Comparison of ENCODE assay signal across 1 cellular context in genomic region chr10:33801705-33802104, GRCh38.
TF ChIP-seq lines count a peak whose summit lies in the region.

No MANE protein-coding gene starts in this region.

TF ChIP-seq in HCT116, 20 proteins besides CTCF, POLR2A, EP300 and RAD21 (continued from another document):
- TF ChIP-seq REST (IDR thresholded peaks at IDR 0.05; ENCODE audit: low read depth) (no peak), ZFX (IDR thresholded peaks at IDR 0.05) (no peak), EZH2 (IDR thresholded peaks at IDR 0.05) (no peak), FOSL1 (IDR thresholded peaks at IDR 0.05; ENCODE audit: low read depth) (peak; percentile 34; the same call in 1 of the 2 replicates), SP1 (IDR thresholded peaks at IDR 0.05; ENCODE audit: low read depth) (peak; percentile 36; the same call in 1 of the 2 replicates), JUND (IDR thresholded peaks at IDR 0.05) (peak; percentile 28; the same call in 1 of the 2 replicates), POLR2AphosphoS5 (IDR thresholded peaks at IDR 0.05; ENCODE audit: low read depth, low read length) (no peak)
